1 cellular context compared by ENCODE assay signal in the genomic region with DNA sequence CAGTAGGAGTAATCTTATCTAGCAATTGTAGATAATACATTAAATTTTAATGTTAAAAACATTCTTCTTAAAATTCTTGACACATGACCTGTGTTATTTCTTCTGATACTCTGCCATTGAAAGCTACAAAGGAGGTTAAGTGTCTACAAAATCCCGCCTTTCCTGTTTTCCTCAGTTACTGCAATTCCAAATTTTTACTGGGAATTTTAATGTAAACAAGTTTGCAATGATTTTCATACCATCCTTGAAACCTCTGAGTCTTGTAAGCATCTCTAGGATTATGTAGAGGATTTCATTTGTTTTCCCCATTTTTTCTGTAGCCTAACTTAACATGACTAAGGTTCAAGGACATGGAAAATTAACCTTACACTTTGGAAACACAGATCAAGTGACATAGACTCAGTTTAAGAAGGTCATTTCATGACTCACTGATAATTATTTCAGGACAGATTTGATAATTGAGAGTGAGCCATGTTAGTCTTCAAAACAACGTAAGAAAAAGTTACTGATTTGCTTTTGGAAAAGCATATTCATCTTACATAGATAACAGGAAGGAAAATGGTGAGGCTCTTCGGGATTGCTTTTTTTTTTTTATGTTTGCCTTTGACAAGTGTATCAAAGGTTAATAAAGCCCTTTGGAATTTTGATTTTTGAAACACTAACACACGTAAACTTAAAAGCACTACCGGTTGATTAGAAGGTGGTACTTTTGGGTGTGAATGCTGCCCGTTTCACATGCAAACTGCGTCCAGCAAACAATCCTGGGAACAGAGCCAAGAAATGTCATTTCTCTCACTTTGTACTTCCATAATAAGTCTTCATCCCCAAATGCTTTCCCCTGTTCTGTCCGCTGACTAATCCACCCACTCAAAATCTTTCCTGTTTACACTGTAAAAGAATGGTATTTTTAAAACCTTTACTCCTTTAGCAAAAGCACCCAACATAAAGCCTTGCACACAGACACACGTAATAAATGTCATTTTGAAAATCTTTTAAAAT.
A peak's percentile ranks its signal among the peaks of the same experiment; 100 is the strongest.
TF ChIP-seq lines count a peak whose summit lies in the region.

No MANE protein-coding gene starts in this region.

TF ChIP-seq in HEK293, 187 proteins besides CTCF, POLR2A, EP300 and RAD21 (continued from another document and continues in another):
- TF ChIP-seq, protein P1, sequence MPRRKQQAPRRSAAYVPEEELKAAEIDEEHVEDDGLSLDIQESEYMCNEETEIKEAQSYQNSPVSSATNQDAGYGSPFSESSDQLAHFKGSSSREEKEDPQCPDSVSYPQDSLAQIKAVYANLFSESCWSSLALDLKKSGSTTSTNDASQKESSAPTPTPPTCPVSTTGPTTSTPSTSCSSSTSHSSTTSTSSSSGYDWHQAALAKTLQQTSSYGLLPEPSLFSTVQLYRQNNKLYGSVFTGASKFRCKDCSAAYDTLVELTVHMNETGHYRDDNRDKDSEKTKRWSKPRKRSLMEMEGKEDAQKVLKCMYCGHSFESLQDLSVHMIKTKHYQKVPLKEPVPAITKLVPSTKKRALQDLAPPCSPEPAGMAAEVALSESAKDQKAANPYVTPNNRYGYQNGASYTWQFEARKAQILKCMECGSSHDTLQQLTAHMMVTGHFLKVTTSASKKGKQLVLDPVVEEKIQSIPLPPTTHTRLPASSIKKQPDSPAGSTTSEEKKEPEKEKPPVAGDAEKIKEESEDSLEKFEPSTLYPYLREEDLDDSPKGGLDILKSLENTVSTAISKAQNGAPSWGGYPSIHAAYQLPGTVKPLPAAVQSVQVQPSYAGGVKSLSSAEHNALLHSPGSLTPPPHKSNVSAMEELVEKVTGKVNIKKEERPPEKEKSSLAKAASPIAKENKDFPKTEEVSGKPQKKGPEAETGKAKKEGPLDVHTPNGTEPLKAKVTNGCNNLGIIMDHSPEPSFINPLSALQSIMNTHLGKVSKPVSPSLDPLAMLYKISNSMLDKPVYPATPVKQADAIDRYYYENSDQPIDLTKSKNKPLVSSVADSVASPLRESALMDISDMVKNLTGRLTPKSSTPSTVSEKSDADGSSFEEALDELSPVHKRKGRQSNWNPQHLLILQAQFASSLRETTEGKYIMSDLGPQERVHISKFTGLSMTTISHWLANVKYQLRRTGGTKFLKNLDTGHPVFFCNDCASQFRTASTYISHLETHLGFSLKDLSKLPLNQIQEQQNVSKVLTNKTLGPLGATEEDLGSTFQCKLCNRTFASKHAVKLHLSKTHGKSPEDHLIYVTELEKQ (tag by site-specific recombination; IDR thresholded peaks at IDR 0.05; ENCODE audit: borderline replicate concordance), result no peak
- TF ChIP-seq ZNF629 (tag by site-specific recombination; IDR thresholded peaks at IDR 0.05), result 0 out of 2 replicates have a peak, but pooled peaks have one; percentile 17
- TF ChIP-seq, protein P2, sequence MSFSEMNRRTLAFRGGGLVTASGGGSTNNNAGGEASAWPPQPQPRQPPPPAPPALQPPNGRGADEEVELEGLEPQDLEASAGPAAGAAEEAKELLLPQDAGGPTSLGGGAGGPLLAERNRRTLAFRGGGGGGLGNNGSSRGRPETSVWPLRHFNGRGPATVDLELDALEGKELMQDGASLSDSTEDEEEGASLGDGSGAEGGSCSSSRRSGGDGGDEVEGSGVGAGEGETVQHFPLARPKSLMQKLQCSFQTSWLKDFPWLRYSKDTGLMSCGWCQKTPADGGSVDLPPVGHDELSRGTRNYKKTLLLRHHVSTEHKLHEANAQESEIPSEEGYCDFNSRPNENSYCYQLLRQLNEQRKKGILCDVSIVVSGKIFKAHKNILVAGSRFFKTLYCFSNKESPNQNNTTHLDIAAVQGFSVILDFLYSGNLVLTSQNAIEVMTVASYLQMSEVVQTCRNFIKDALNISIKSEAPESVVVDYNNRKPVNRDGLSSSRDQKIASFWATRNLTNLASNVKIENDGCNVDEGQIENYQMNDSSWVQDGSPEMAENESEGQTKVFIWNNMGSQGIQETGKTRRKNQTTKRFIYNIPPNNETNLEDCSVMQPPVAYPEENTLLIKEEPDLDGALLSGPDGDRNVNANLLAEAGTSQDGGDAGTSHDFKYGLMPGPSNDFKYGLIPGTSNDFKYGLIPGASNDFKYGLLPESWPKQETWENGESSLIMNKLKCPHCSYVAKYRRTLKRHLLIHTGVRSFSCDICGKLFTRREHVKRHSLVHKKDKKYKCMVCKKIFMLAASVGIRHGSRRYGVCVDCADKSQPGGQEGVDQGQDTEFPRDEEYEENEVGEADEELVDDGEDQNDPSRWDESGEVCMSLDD (tag by site-specific recombination; IDR thresholded peaks at IDR 0.05), result no peak
- TF ChIP-seq ZSCAN30 (tag by site-specific recombination; IDR thresholded peaks at IDR 0.05), result no peak
- TF ChIP-seq TRIM28 (IDR thresholded peaks at IDR 0.05; ENCODE audit: borderline replicate concordance, low read length), result peak; percentile 61; the same call in 1 of the 2 replicates
- 0 out of 2 replicates have a peak, but pooled peaks have one; percentile 11 for TF ChIP-seq ZXDB (tag by site-specific recombination; IDR thresholded peaks at IDR 0.05)
- TF ChIP-seq KLF9 (tag by site-specific recombination; IDR thresholded peaks at IDR 0.05; ENCODE audit: low read depth), result no peak
- peak; percentile 59 for TF ChIP-seq WT1 (tag by site-specific recombination; IDR thresholded peaks at IDR 0.05)
- TF ChIP-seq ZNF571 (tag by site-specific recombination; IDR thresholded peaks at IDR 0.05), result no peak
- no peak for TF ChIP-seq GLIS2 (tag by site-specific recombination; IDR thresholded peaks at IDR 0.05)
- TF ChIP-seq PRDM2 (tag by site-specific recombination; IDR thresholded peaks at IDR 0.05; ENCODE audit: borderline replicate concordance), result no peak
- TF ChIP-seq ZNF133 (tag by site-specific recombination; IDR thresholded peaks at IDR 0.05), result no peak
- no peak for TF ChIP-seq ZNF707 (tag by site-specific recombination; IDR thresholded peaks at IDR 0.05)
- TF ChIP-seq ZNF148 (tag by site-specific recombination; IDR thresholded peaks at IDR 0.05; ENCODE audit: borderline replicate concordance), result no peak
- TF ChIP-seq, protein P3, sequence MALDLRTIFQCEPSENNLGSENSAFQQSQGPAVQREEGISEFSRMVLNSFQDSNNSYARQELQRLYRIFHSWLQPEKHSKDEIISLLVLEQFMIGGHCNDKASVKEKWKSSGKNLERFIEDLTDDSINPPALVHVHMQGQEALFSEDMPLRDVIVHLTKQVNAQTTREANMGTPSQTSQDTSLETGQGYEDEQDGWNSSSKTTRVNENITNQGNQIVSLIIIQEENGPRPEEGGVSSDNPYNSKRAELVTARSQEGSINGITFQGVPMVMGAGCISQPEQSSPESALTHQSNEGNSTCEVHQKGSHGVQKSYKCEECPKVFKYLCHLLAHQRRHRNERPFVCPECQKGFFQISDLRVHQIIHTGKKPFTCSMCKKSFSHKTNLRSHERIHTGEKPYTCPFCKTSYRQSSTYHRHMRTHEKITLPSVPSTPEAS (tag by site-specific recombination; IDR thresholded peaks at IDR 0.05), result no peak
- no peak for TF ChIP-seq ZNF596 (tag by site-specific recombination; IDR thresholded peaks at IDR 0.05)
- TF ChIP-seq ZFHX2 (tag by site-specific recombination; conservative IDR thresholded peaks at IDR 0.05), result peak; percentile 56
- TF ChIP-seq SP2 (tag by site-specific recombination; IDR thresholded peaks at IDR 0.05), result no peak
- TF ChIP-seq, protein P4, sequence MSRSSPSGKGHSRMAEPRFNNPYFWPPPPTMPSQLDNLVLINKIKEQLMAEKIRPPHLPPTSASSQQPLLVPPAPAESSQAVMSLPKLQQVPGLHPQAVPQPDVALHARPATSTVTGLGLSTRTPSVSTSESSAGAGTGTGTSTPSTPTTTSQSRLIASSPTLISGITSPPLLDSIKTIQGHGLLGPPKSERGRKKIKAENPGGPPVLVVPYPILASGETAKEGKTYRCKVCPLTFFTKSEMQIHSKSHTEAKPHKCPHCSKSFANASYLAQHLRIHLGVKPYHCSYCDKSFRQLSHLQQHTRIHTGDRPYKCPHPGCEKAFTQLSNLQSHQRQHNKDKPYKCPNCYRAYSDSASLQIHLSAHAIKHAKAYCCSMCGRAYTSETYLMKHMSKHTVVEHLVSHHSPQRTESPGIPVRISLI (tag by site-specific recombination; IDR thresholded peaks at IDR 0.05), result no peak
- peak; percentile 55; the same call in 1 of the 2 replicates for TF ChIP-seq PRDM1 (tag by site-specific recombination; IDR thresholded peaks at IDR 0.05)
- TF ChIP-seq, protein P5, sequence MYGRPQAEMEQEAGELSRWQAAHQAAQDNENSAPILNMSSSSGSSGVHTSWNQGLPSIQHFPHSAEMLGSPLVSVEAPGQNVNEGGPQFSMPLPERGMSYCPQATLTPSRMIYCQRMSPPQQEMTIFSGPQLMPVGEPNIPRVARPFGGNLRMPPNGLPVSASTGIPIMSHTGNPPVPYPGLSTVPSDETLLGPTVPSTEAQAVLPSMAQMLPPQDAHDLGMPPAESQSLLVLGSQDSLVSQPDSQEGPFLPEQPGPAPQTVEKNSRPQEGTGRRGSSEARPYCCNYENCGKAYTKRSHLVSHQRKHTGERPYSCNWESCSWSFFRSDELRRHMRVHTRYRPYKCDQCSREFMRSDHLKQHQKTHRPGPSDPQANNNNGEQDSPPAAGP (tag by site-specific recombination; IDR thresholded peaks at IDR 0.05), result no peak
- no peak for TF ChIP-seq MYNN (tag by site-specific recombination; IDR thresholded peaks at IDR 0.05; ENCODE audit: borderline replicate concordance)
- TF ChIP-seq ZBTB26 (tag by site-specific recombination; optimal IDR thresholded peaks at IDR 0.05), result no peak
- peak; percentile 41 for TF ChIP-seq ZBTB44 (tag by site-specific recombination; IDR thresholded peaks at IDR 0.05)
- TF ChIP-seq ZNF223 (tag by site-specific recombination; IDR thresholded peaks at IDR 0.05), result no peak
